ENCODE assay signal across 2 cellular contexts in the genomic region with DNA sequence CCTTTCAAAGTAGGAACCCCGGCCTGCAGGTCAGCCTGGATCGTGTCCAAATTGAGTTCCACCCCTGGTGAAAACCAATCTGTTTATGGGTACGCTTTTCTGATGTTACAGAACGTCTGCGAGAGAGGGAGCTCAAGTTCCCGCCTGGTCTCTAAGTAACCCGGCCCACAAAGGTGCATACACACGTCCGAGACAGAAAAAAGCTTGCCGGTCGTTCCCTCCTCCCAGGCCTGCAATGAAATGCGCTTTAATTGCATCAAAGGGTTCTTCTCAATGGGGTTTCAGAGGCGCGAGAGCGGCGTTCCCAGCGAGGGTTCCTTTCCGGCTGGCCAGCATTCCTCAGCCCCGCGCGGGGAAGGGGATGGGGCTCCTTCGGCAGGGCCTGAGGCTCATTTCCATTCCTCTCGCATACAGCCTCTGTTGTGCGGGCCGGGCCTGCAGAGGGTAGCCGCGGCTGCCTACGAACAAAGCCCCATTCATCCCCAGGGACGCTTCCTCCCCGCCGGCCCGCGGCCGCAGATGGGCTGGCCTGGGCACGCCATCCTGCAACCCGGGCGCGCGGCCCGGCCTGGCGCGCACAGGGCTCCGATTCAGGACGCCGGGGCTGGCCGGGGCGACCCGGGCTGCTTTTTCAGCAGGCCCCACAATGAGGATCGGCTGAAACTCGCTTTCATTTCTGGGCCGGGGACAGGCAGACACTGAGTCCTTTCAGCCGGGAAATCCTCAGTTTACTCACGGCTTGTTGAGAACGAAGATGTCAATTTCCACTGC.
TF ChIP-seq lines count a peak whose summit lies in the region.

No MANE protein-coding gene starts in this region.

TF ChIP-seq in HEK293, 187 proteins besides CTCF, POLR2A, EP300 and RAD21 (continued from another document and continues in another):
- TF ChIP-seq ZNF518A (tag by site-specific recombination; conservative IDR thresholded peaks at IDR 0.05; ENCODE audit: low read depth), result peak; percentile 40; the same call in 1 of the 2 replicates
- no peak for TF ChIP-seq SP2 (tag by site-specific recombination; IDR thresholded peaks at IDR 0.05)
- TF ChIP-seq PRDM10 (tag by site-specific recombination; IDR thresholded peaks at IDR 0.05), result peak; percentile 94
- TF ChIP-seq ZBTB7A (tag by site-specific recombination; IDR thresholded peaks at IDR 0.05; ENCODE audit: low read depth), result no peak
- no peak for TF ChIP-seq ZNF174 (tag by site-specific recombination; IDR thresholded peaks at IDR 0.05)
- TF ChIP-seq MYNN (tag by site-specific recombination; IDR thresholded peaks at IDR 0.05; ENCODE audit: borderline replicate concordance), result no peak
- peak; percentile 41; the same call in 1 of the 2 replicates for TF ChIP-seq ZNF394 (tag by site-specific recombination; IDR thresholded peaks at IDR 0.05; ENCODE audit: borderline replicate concordance)
- peak; percentile 53; the same call in 1 of the 2 replicates for TF ChIP-seq SP7 (tag by site-specific recombination; IDR thresholded peaks at IDR 0.05)
- peak; percentile 34; the same call in 1 of the 2 replicates for TF ChIP-seq YY1 (tag by site-specific recombination; IDR thresholded peaks at IDR 0.05)
- TF ChIP-seq, protein P1, sequence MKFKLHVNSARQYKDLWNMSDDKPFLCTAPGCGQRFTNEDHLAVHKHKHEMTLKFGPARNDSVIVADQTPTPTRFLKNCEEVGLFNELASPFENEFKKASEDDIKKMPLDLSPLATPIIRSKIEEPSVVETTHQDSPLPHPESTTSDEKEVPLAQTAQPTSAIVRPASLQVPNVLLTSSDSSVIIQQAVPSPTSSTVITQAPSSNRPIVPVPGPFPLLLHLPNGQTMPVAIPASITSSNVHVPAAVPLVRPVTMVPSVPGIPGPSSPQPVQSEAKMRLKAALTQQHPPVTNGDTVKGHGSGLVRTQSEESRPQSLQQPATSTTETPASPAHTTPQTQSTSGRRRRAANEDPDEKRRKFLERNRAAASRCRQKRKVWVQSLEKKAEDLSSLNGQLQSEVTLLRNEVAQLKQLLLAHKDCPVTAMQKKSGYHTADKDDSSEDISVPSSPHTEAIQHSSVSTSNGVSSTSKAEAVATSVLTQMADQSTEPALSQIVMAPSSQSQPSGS (tag by site-specific recombination; IDR thresholded peaks at IDR 0.05; ENCODE audit: low read depth), result 0 out of 2 replicates have a peak, but pooled peaks have one; percentile 2

TF ChIP-seq in WTC11, 78 proteins besides CTCF, POLR2A, EP300 and RAD21 (continued from another document and continues in another):
- TF ChIP-seq MLX (CRISPR knock-in tag; IDR thresholded peaks at IDR 0.05), result no peak
- no peak for TF ChIP-seq PRRX2 (CRISPR knock-in tag; IDR thresholded peaks at IDR 0.05)
- no peak for TF ChIP-seq ERG (CRISPR knock-in tag; IDR thresholded peaks at IDR 0.05)
- no peak for TF ChIP-seq IRF2 (CRISPR knock-in tag; IDR thresholded peaks at IDR 0.05; ENCODE audit: borderline replicate concordance, low read depth)
- no peak for TF ChIP-seq SOX15 (CRISPR knock-in tag; IDR thresholded peaks at IDR 0.05)
- TF ChIP-seq, protein P2, sequence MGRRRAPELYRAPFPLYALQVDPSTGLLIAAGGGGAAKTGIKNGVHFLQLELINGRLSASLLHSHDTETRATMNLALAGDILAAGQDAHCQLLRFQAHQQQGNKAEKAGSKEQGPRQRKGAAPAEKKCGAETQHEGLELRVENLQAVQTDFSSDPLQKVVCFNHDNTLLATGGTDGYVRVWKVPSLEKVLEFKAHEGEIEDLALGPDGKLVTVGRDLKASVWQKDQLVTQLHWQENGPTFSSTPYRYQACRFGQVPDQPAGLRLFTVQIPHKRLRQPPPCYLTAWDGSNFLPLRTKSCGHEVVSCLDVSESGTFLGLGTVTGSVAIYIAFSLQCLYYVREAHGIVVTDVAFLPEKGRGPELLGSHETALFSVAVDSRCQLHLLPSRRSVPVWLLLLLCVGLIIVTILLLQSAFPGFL (CRISPR knock-in tag; IDR thresholded peaks at IDR 0.05; ENCODE audit: borderline replicate concordance), result no peak
- no peak for TF ChIP-seq NR2C2 (CRISPR knock-in tag; IDR thresholded peaks at IDR 0.05)
- TF ChIP-seq GTF2I (CRISPR knock-in tag; conservative IDR thresholded peaks at IDR 0.05), result no peak
- 0 out of 2 replicates have a peak, but pooled peaks have one; percentile 32 for TF ChIP-seq ZNF317 (CRISPR knock-in tag; IDR thresholded peaks at IDR 0.05; ENCODE audit: borderline replicate concordance, low read depth)
- no peak for TF ChIP-seq ZNF219 (CRISPR knock-in tag; IDR thresholded peaks at IDR 0.05; ENCODE audit: borderline replicate concordance)
- no peak for TF ChIP-seq TCF7 (CRISPR knock-in tag; IDR thresholded peaks at IDR 0.05; ENCODE audit: low read depth)
- no peak for TF ChIP-seq RELA (CRISPR knock-in tag; IDR thresholded peaks at IDR 0.05; ENCODE audit: borderline replicate concordance)
- TF ChIP-seq ZBTB21 (CRISPR knock-in tag; IDR thresholded peaks at IDR 0.05; ENCODE audit: borderline replicate concordance), result no peak
- TF ChIP-seq ZNF396 (CRISPR knock-in tag; IDR thresholded peaks at IDR 0.05; ENCODE audit: borderline replicate concordance), result no peak
- TF ChIP-seq, protein P1 (CRISPR knock-in tag; IDR thresholded peaks at IDR 0.05; ENCODE audit: borderline replicate concordance, low read depth), result no peak
- peak; percentile 92 for TF ChIP-seq HMGXB4 (CRISPR knock-in tag; IDR thresholded peaks at IDR 0.05)
- TF ChIP-seq KAT7 (CRISPR knock-in tag; IDR thresholded peaks at IDR 0.05; ENCODE audit: borderline replicate concordance), result no peak; the same call in 1 of the 2 replicates
- TF ChIP-seq ATF6 (CRISPR knock-in tag; IDR thresholded peaks at IDR 0.05), result no peak
- TF ChIP-seq ZNF232 (CRISPR knock-in tag; IDR thresholded peaks at IDR 0.05), result no peak
- TF ChIP-seq ZNF121 (CRISPR knock-in tag; IDR thresholded peaks at IDR 0.05), result no peak
- TF ChIP-seq NFE2L1 (CRISPR knock-in tag; IDR thresholded peaks at IDR 0.05), result no peak
- TF ChIP-seq NFATC4 (CRISPR knock-in tag; IDR thresholded peaks at IDR 0.05), result no peak
- no peak for TF ChIP-seq EMX1 (CRISPR knock-in tag; IDR thresholded peaks at IDR 0.05)
- no peak for TF ChIP-seq NR3C1 (CRISPR knock-in tag; conservative IDR thresholded peaks at IDR 0.05; ENCODE audit: low read depth)
- TF ChIP-seq, protein P3, sequence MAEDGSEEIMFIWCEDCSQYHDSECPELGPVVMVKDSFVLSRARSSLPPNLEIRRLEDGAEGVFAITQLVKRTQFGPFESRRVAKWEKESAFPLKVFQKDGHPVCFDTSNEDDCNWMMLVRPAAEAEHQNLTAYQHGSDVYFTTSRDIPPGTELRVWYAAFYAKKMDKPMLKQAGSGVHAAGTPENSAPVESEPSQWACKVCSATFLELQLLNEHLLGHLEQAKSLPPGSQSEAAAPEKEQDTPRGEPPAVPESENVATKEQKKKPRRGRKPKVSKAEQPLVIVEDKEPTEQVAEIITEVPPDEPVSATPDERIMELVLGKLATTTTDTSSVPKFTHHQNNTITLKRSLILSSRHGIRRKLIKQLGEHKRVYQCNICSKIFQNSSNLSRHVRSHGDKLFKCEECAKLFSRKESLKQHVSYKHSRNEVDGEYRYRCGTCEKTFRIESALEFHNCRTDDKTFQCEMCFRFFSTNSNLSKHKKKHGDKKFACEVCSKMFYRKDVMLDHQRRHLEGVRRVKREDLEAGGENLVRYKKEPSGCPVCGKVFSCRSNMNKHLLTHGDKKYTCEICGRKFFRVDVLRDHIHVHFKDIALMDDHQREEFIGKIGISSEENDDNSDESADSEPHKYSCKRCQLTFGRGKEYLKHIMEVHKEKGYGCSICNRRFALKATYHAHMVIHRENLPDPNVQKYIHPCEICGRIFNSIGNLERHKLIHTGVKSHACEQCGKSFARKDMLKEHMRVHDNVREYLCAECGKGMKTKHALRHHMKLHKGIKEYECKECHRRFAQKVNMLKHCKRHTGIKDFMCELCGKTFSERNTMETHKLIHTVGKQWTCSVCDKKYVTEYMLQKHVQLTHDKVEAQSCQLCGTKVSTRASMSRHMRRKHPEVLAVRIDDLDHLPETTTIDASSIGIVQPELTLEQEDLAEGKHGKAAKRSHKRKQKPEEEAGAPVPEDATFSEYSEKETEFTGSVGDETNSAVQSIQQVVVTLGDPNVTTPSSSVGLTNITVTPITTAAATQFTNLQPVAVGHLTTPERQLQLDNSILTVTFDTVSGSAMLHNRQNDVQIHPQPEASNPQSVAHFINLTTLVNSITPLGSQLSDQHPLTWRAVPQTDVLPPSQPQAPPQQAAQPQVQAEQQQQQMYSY (CRISPR knock-in tag; IDR thresholded peaks at IDR 0.05), result no peak
- no peak for TF ChIP-seq MYBL2 (CRISPR knock-in tag; IDR thresholded peaks at IDR 0.05)
- TF ChIP-seq, protein P4, sequence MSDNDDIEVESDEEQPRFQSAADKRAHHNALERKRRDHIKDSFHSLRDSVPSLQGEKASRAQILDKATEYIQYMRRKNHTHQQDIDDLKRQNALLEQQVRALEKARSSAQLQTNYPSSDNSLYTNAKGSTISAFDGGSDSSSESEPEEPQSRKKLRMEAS (CRISPR knock-in tag; IDR thresholded peaks at IDR 0.05), result no peak
- TF ChIP-seq ZNF532 (CRISPR knock-in tag; IDR thresholded peaks at IDR 0.05; ENCODE audit: borderline replicate concordance), result no peak
- TF ChIP-seq JAZF1 (CRISPR knock-in tag; IDR thresholded peaks at IDR 0.05), result no peak
